Comparison of ENCODE assay signal across 1 cellular context in the genomic region with DNA sequence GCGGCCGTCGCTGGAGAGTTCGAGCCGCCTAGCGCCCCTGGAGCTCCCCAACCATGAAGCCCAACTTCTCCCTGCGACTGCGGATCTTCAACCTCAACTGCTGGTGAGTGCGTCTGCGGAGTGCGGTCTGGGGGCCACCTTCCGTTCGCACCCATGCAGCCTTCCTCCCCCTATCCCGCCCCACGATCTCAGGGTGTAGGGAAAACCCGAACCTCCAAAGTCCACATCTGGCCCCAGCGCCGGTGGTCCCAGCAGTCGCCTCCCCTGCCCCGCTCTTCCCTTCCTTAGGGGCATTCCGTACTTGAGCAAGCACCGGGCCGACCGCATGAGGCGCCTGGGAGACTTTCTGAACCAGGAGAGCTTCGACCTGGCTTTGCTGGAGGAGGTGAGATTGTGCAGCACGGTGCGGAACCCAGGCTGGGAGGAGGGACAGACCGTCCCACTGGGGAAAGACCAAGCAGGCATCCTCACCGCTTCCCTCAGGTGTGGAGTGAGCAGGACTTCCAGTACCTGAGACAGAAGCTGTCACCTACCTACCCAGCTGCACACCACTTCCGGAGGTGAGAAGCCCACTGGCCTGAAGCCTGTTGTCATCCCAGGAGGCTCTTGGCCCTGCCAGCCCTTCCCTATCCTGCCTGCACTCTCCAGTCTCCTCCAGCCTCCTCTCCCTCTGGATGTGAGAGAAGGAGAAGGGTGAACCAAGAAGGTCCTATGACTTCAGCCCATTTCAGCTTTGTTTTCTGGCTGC.
A peak's percentile ranks its signal among the peaks of the same experiment; 100 is the strongest.
TF ChIP-seq lines count a peak whose summit lies in the region.

No MANE protein-coding gene starts in this region.

TF ChIP-seq in HepG2, 621 proteins besides CTCF, POLR2A, EP300 and RAD21 (continued from another document and continues in another):
- no peak for TF ChIP-seq POLR2AphosphoS2 (IDR thresholded peaks at IDR 0.05; ENCODE audit: low read depth, low read length)
- TF ChIP-seq GATAD2A (CRISPR knock-in tag; IDR thresholded peaks at IDR 0.05), result 0 out of 2 replicates have a peak, but pooled peaks have one; percentile 4
- no peak for TF ChIP-seq TEAD3 (CRISPR knock-in tag; optimal IDR thresholded peaks at IDR 0.05; ENCODE audit: borderline replicate concordance)
- TF ChIP-seq PLRG1 (conservative IDR thresholded peaks at IDR 0.05), result no peak
- TF ChIP-seq FOXK2 (IDR thresholded peaks at IDR 0.05), result no peak
- no peak for TF ChIP-seq ZNF546 (CRISPR knock-in tag; conservative IDR thresholded peaks at IDR 0.05)
- no peak for TF ChIP-seq ZFP1 (CRISPR knock-in tag; IDR thresholded peaks at IDR 0.05)
- TF ChIP-seq NR2C2 (CRISPR knock-in tag; IDR thresholded peaks at IDR 0.05; ENCODE audit: borderline replicate concordance), result no peak
- TF ChIP-seq ZNF749 (CRISPR knock-in tag; IDR thresholded peaks at IDR 0.05; ENCODE audit: borderline replicate concordance), result no peak
- no peak for TF ChIP-seq ZNF205 (CRISPR knock-in tag; IDR thresholded peaks at IDR 0.05)
- TF ChIP-seq SRSF1 (optimal IDR thresholded peaks at IDR 0.05; ENCODE audit: low read depth, low read length), result peak; percentile 40
- TF ChIP-seq, protein P1, sequence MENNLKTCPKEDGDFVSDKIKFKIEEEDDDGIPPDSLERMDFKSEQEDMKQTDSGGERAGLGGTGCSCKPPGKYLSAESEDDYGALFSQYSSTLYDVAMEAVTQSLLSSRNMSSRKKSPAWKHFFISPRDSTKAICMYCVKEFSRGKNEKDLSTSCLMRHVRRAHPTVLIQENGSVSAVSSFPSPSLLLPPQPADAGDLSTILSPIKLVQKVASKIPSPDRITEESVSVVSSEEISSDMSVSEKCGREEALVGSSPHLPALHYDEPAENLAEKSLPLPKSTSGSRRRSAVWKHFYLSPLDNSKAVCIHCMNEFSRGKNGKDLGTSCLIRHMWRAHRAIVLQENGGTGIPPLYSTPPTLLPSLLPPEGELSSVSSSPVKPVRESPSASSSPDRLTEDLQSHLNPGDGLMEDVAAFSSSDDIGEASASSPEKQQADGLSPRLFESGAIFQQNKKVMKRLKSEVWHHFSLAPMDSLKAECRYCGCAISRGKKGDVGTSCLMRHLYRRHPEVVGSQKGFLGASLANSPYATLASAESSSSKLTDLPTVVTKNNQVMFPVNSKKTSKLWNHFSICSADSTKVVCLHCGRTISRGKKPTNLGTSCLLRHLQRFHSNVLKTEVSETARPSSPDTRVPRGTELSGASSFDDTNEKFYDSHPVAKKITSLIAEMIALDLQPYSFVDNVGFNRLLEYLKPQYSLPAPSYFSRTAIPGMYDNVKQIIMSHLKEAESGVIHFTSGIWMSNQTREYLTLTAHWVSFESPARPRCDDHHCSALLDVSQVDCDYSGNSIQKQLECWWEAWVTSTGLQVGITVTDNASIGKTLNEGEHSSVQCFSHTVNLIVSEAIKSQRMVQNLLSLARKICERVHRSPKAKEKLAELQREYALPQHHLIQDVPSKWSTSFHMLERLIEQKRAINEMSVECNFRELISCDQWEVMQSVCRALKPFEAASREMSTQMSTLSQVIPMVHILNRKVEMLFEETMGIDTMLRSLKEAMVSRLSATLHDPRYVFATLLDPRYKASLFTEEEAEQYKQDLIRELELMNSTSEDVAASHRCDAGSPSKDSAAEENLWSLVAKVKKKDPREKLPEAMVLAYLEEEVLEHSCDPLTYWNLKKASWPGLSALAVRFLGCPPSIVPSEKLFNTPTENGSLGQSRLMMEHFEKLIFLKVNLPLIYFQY (CRISPR knock-in tag; IDR thresholded peaks at IDR 0.05; ENCODE audit: borderline replicate concordance), result no peak
- TF ChIP-seq MEIS1 (CRISPR knock-in tag; IDR thresholded peaks at IDR 0.05; ENCODE audit: borderline replicate concordance), result peak; percentile 66; the same call in 1 of the 2 replicates
- TF ChIP-seq RARG (CRISPR knock-in tag; IDR thresholded peaks at IDR 0.05; ENCODE audit: low read depth), result no peak
- TF ChIP-seq ZNF841 (CRISPR knock-in tag; IDR thresholded peaks at IDR 0.05; ENCODE audit: borderline replicate concordance), result no peak
- TF ChIP-seq, protein P2, sequence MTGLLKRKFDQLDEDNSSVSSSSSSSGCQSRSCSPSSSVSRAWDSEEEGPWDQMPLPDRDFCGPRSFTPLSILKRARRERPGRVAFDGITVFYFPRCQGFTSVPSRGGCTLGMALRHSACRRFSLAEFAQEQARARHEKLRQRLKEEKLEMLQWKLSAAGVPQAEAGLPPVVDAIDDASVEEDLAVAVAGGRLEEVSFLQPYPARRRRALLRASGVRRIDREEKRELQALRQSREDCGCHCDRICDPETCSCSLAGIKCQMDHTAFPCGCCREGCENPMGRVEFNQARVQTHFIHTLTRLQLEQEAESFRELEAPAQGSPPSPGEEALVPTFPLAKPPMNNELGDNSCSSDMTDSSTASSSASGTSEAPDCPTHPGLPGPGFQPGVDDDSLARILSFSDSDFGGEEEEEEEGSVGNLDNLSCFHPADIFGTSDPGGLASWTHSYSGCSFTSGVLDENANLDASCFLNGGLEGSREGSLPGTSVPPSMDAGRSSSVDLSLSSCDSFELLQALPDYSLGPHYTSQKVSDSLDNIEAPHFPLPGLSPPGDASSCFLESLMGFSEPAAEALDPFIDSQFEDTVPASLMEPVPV (CRISPR knock-in tag; IDR thresholded peaks at IDR 0.05), result no peak
- TF ChIP-seq RORA (CRISPR knock-in tag; IDR thresholded peaks at IDR 0.05), result no peak
- TF ChIP-seq ZNF607 (CRISPR knock-in tag; IDR thresholded peaks at IDR 0.05; ENCODE audit: borderline replicate concordance), result no peak
- TF ChIP-seq ZFP90 (CRISPR knock-in tag; IDR thresholded peaks at IDR 0.05; ENCODE audit: borderline replicate concordance), result 0 out of 2 replicates have a peak, but pooled peaks have one; percentile 53
- peak; percentile 9; the same call in 1 of the 2 replicates for TF ChIP-seq ZNF501 (CRISPR knock-in tag; IDR thresholded peaks at IDR 0.05)
- no peak for TF ChIP-seq SSRP1 (CRISPR knock-in tag; IDR thresholded peaks at IDR 0.05)
- peak; percentile 15 for TF ChIP-seq ARNT2 (CRISPR knock-in tag; IDR thresholded peaks at IDR 0.05; ENCODE audit: low read depth)
- no peak for TF ChIP-seq SP4 (CRISPR knock-in tag; IDR thresholded peaks at IDR 0.05)
- TF ChIP-seq KLF12 (CRISPR knock-in tag; IDR thresholded peaks at IDR 0.05; ENCODE audit: borderline replicate concordance), result no peak
- peak; percentile 16; the same call in 1 of the 2 replicates for TF ChIP-seq ZNF614 (CRISPR knock-in tag; IDR thresholded peaks at IDR 0.05; ENCODE audit: borderline replicate concordance)
- TF ChIP-seq ZNF180 (CRISPR knock-in tag; IDR thresholded peaks at IDR 0.05; ENCODE audit: borderline replicate concordance, low read depth), result no peak
- no peak for TF ChIP-seq MBD4 (IDR thresholded peaks at IDR 0.05; ENCODE audit: borderline replicate concordance, low read length)
- no peak for TF ChIP-seq ZC3H13 (CRISPR knock-in tag; IDR thresholded peaks at IDR 0.05)
- peak; percentile 2; the same call in 1 of the 2 replicates for TF ChIP-seq ZNF572 (CRISPR knock-in tag; IDR thresholded peaks at IDR 0.05)
- TF ChIP-seq, protein P3, sequence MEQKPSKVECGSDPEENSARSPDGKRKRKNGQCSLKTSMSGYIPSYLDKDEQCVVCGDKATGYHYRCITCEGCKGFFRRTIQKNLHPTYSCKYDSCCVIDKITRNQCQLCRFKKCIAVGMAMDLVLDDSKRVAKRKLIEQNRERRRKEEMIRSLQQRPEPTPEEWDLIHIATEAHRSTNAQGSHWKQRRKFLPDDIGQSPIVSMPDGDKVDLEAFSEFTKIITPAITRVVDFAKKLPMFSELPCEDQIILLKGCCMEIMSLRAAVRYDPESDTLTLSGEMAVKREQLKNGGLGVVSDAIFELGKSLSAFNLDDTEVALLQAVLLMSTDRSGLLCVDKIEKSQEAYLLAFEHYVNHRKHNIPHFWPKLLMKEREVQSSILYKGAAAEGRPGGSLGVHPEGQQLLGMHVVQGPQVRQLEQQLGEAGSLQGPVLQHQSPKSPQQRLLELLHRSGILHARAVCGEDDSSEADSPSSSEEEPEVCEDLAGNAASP (CRISPR knock-in tag; IDR thresholded peaks at IDR 0.05; ENCODE audit: borderline replicate concordance), result no peak
- no peak for TF ChIP-seq NCOA2 (CRISPR knock-in tag; IDR thresholded peaks at IDR 0.05)
- peak; percentile 49; the same call in 1 of the 2 replicates for TF ChIP-seq ZNF724P (CRISPR knock-in tag; IDR thresholded peaks at IDR 0.05; ENCODE audit: borderline replicate concordance)
- TF ChIP-seq HOXA7 (CRISPR knock-in tag; IDR thresholded peaks at IDR 0.05), result no peak
- TF ChIP-seq NAIF1 (CRISPR knock-in tag; IDR thresholded peaks at IDR 0.05; ENCODE audit: borderline replicate concordance), result no peak
- TF ChIP-seq, protein P4, sequence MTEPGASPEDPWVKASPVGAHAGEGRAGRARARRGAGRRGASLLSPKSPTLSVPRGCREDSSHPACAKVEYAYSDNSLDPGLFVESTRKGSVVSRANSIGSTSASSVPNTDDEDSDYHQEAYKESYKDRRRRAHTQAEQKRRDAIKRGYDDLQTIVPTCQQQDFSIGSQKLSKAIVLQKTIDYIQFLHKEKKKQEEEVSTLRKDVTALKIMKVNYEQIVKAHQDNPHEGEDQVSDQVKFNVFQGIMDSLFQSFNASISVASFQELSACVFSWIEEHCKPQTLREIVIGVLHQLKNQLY (CRISPR knock-in tag; IDR thresholded peaks at IDR 0.05), result no peak
- TF ChIP-seq ZNF24 (IDR thresholded peaks at IDR 0.05), result no peak
- TF ChIP-seq, protein P5, sequence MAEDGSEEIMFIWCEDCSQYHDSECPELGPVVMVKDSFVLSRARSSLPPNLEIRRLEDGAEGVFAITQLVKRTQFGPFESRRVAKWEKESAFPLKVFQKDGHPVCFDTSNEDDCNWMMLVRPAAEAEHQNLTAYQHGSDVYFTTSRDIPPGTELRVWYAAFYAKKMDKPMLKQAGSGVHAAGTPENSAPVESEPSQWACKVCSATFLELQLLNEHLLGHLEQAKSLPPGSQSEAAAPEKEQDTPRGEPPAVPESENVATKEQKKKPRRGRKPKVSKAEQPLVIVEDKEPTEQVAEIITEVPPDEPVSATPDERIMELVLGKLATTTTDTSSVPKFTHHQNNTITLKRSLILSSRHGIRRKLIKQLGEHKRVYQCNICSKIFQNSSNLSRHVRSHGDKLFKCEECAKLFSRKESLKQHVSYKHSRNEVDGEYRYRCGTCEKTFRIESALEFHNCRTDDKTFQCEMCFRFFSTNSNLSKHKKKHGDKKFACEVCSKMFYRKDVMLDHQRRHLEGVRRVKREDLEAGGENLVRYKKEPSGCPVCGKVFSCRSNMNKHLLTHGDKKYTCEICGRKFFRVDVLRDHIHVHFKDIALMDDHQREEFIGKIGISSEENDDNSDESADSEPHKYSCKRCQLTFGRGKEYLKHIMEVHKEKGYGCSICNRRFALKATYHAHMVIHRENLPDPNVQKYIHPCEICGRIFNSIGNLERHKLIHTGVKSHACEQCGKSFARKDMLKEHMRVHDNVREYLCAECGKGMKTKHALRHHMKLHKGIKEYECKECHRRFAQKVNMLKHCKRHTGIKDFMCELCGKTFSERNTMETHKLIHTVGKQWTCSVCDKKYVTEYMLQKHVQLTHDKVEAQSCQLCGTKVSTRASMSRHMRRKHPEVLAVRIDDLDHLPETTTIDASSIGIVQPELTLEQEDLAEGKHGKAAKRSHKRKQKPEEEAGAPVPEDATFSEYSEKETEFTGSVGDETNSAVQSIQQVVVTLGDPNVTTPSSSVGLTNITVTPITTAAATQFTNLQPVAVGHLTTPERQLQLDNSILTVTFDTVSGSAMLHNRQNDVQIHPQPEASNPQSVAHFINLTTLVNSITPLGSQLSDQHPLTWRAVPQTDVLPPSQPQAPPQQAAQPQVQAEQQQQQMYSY (CRISPR knock-in tag; IDR thresholded peaks at IDR 0.05), result peak; percentile 54; the same call in 1 of the 2 replicates
- TF ChIP-seq, protein P6, sequence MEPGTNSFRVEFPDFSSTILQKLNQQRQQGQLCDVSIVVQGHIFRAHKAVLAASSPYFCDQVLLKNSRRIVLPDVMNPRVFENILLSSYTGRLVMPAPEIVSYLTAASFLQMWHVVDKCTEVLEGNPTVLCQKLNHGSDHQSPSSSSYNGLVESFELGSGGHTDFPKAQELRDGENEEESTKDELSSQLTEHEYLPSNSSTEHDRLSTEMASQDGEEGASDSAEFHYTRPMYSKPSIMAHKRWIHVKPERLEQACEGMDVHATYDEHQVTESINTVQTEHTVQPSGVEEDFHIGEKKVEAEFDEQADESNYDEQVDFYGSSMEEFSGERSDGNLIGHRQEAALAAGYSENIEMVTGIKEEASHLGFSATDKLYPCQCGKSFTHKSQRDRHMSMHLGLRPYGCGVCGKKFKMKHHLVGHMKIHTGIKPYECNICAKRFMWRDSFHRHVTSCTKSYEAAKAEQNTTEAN (CRISPR knock-in tag; conservative IDR thresholded peaks at IDR 0.05), result no peak
- no peak for TF ChIP-seq ZFP37 (CRISPR knock-in tag; IDR thresholded peaks at IDR 0.05; ENCODE audit: borderline replicate concordance)
- TF ChIP-seq, protein P7, sequence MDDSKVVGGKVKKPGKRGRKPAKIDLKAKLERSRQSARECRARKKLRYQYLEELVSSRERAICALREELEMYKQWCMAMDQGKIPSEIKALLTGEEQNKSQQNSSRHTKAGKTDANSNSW (CRISPR knock-in tag; IDR thresholded peaks at IDR 0.05; ENCODE audit: borderline replicate concordance), result no peak
- TF ChIP-seq, protein P8, sequence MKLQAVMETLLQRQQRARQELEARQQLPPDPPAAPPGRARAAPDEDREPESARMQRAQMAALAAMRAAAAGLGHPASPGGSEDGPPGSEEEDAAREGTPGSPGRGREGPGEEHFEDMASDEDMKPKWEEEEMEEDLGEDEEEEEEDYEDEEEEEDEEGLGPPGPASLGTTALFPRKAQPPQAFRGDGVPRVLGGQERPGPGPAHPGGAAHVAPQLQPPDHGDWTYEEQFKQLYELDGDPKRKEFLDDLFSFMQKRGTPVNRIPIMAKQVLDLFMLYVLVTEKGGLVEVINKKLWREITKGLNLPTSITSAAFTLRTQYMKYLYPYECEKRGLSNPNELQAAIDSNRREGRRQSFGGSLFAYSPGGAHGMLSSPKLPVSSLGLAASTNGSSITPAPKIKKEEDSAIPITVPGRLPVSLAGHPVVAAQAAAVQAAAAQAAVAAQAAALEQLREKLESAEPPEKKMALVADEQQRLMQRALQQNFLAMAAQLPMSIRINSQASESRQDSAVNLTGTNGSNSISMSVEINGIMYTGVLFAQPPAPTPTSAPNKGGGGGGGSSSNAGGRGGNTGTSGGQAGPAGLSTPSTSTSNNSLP (IDR thresholded peaks at IDR 0.05; ENCODE audit: low read depth, low read length), result no peak
- TF ChIP-seq RBM39 (IDR thresholded peaks at IDR 0.05; ENCODE audit: low read depth, low read length, poor library complexity, severe bottlenecking), result peak; percentile 50
- no peak for TF ChIP-seq TBX2 (CRISPR knock-in tag; IDR thresholded peaks at IDR 0.05; ENCODE audit: borderline replicate concordance)
- TF ChIP-seq MAFF (IDR thresholded peaks at IDR 0.05; ENCODE audit: low read depth, low read length), result no peak
- TF ChIP-seq ZNF615 (CRISPR knock-in tag; IDR thresholded peaks at IDR 0.05; ENCODE audit: borderline replicate concordance), result no peak
- TF ChIP-seq MXD4 (CRISPR knock-in tag; IDR thresholded peaks at IDR 0.05), result no peak
- TF ChIP-seq RELA (CRISPR knock-in tag; IDR thresholded peaks at IDR 0.05), result no peak
- no peak for TF ChIP-seq PAWR (CRISPR knock-in tag; IDR thresholded peaks at IDR 0.05; ENCODE audit: borderline replicate concordance)
- no peak for TF ChIP-seq SIN3B (IDR thresholded peaks at IDR 0.05; ENCODE audit: low read length)
- TF ChIP-seq SOX6 (IDR thresholded peaks at IDR 0.05), result no peak
- TF ChIP-seq SOX6 (CRISPR knock-in tag; IDR thresholded peaks at IDR 0.05), result peak; percentile 29; the same call in 1 of the 2 replicates
- no peak for TF ChIP-seq ONECUT2 (CRISPR knock-in tag; IDR thresholded peaks at IDR 0.05)
- no peak; the same call in 1 of the 2 replicates for TF ChIP-seq ZNF660 (CRISPR knock-in tag; IDR thresholded peaks at IDR 0.05; ENCODE audit: borderline replicate concordance, low read depth)
- no peak for TF ChIP-seq KAT8 (CRISPR knock-in tag; IDR thresholded peaks at IDR 0.05)
- no peak for TF ChIP-seq ZNF441 (CRISPR knock-in tag; IDR thresholded peaks at IDR 0.05; ENCODE audit: borderline replicate concordance)
- TF ChIP-seq ASH2L (IDR thresholded peaks at IDR 0.05; ENCODE audit: insufficient read length, low read depth, low read length), result peak; percentile 16
